Comparison of ENCODE assay signal across 1 cellular context in genomic region chr5:64722588-64722987, GRCh38.
TF ChIP-seq lines count a peak whose summit lies in the region.

No MANE protein-coding gene starts in this region.

TF ChIP-seq in H1, 55 proteins besides CTCF, POLR2A, EP300 and RAD21:
- no peak for TF ChIP-seq KDM1A (IDR thresholded peaks at IDR 0.05; ENCODE audit: borderline replicate concordance, low read length)
- no peak for TF ChIP-seq CREB1 (IDR thresholded peaks at IDR 0.05)
- 0 out of 2 replicates have a peak, but pooled peaks have one; percentile 45 for TF ChIP-seq SRF (IDR thresholded peaks at IDR 0.05; ENCODE audit: low read depth, low read length)
- no peak for TF ChIP-seq BCL11A (IDR thresholded peaks at IDR 0.05; ENCODE audit: low read depth in 2 of 2, low read length in 2 of 2)
